9 cellular contexts compared by ENCODE assay signal in the genomic region with DNA sequence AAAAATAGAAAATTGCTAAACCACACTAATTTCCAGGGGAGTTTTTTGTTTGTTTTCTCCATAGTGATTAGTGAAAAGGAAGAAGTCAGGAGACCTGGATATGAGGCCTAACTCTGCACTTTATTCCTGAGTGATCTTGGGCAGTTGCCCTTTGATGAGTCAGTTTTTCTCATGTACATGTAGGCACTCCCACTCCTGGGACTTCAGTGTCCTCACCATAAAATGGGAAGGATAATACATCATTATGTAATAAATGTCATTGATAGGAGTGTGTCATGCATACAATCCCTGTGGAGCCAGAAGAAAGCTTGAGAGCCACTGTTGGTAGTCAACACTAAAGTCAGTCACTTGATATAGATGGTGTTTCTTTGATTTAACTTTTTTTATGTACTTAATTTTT. TPM values are rescaled to one million over a fixed set of nuclear protein-coding genes. Genes with fewer than 3 reads are reported as not detected.
DNase-seq lines count a peak whose midpoint lies in the region; ATAC-seq and TF ChIP-seq lines count a peak whose summit lies in the region.
"Had no signal": no experiment of that assay in that cellular context is flagged by ENCODE, and none has a peak within 500 bp of the region (broad histone marks: within the 10 kb centered on the region; RNA-seq: fewer than 3 reads in every experiment).

No MANE protein-coding gene starts in this region.

- no peak for TF ChIP-seq EP300 in transverse colon (IDR thresholded peaks at IDR 0.05; ENCODE audit: low read depth)

- TF ChIP-seq CTCF in hepatocyte (IDR thresholded peaks at IDR 0.05; ENCODE audit: poor library complexity) (no peak), transverse colon (IDR thresholded peaks at IDR 0.05) (no peak)

- H3K4me3 ChIP-seq in hepatocyte (no peak overlapping the region), transverse colon (no peak overlapping the region)
- H3K4me3 ChIP-seq: SJCRH30 had no signal

- H3K4me1 ChIP-seq in hepatocyte (ENCODE audit: insufficient read depth) (peaks cover 4% of the 10 kb centered on the region), transverse colon (peaks cover 8 to 42% (median 17%) of the 10 kb centered on the region in 4 donors)

- DNase-seq in HT-29 (ENCODE audit: low spot score) (peak; percentile 32), amniotic epithelial cell (ENCODE audit: low read depth) (peak; percentile 90), hepatocyte (ENCODE audit: low spot score) (peak; percentile 78), transverse colon (peak; percentile 44), NCI-H345 treated with DMSO at 0.1 percent for 48 hours (lab: John Stamatoyannopoulos, UW; ENCODE audit: unreplicated experiment) (no peak)
- DNase-seq: activated naive CD4-positive, alpha-beta T cell treated with Interleukin-2 at 50 U/mL for 16 hours; SJCRH30 had no signal

- H3K9me3 ChIP-seq in hepatocyte (ENCODE audit: low read depth) (no peaks in the 10 kb centered on the region), transverse colon (no peaks in the 10 kb centered on the region)
- H3K9me3 ChIP-seq: SJCRH30 had no signal

- TF ChIP-seq POLR2A in transverse colon (IDR thresholded peaks at IDR 0.05): no peak

- ATAC-seq in HG03025 (IDR thresholded peaks at IDR 0.05; ENCODE audit: low FRiP score, unreplicated experiment) (no peak), GM19397 (IDR thresholded peaks at IDR 0.05; ENCODE audit: unreplicated experiment) (no peak)

- intact Hi-C loops in transverse colon (cut with DNase I; ENCODE audit: low total_unique reads): no loop called here

- in situ Hi-C loops in transverse colon (cut with MboI; ENCODE audit: low pct_ligation_motif_present in 1 of 4, low pct_unique_long_range_greater_than_20kb in 1 of 4, low sequenced_read_pairs in 3 of 4): no loop called here

- H3K9me2 ChIP-seq in hepatocyte (replicated peaks; ENCODE audit: insufficient read depth): no peaks in the 10 kb centered on the region

- H3K4me2 ChIP-seq in hepatocyte: no peak overlapping the region

- H3K79me2 ChIP-seq in hepatocyte: peaks cover 85% of the 10 kb centered on the region

- H3K27ac ChIP-seq in hepatocyte: peak overlapping the region; percentile 65
- H3K27ac ChIP-seq in transverse colon: peak overlapping the region; percentile 40 to 73 (median 64)
- H3K27ac ChIP-seq: SJCRH30 had no signal

- H3K36me3 ChIP-seq in hepatocyte (replicated peaks; ENCODE audit: insufficient read depth, low read depth) (peaks cover 2% of the 10 kb centered on the region), transverse colon (peaks cover 0 to 6% (median 3%) of the 10 kb centered on the region in 4 donors)
- H3K36me3 ChIP-seq: SJCRH30 had no signal

- H4K20me1 ChIP-seq in hepatocyte (ENCODE audit: insufficient read depth, poor library complexity, severe bottlenecking): peaks cover 28% of the 10 kb centered on the region

- H3K27me3 ChIP-seq in hepatocyte (no peaks in the 10 kb centered on the region), transverse colon (no peaks in the 10 kb centered on the region)
- H3K27me3 ChIP-seq: SJCRH30 had no signal

- H2AFZ ChIP-seq in hepatocyte: no peak overlapping the region

RNA-seq across cellular contexts. Expression of a gene that starts 32.5 kb away (rescaled TPM):
- 8.1 and 9.8 TPM in 2 replicates for total RNA-seq in HT-29 (2014; rRNA removed; shearing (Covaris generic))
- total RNA-seq in hepatocyte (10.3 and 12.6 TPM in 2 replicates), transverse colon (10 to 100 TPM; 20.5 to 29.5 (median 25.3) TPM)
- 23.8 and 24.2 TPM in 2 replicates for polyA plus RNA-seq in hepatocyte

RNA-seq across cellular contexts. Expression of a gene that starts 36.1 kb away (rescaled TPM):
- total RNA-seq in HT-29 (2014; rRNA removed; shearing (Covaris generic)): 36.2 and 39.8 TPM in 2 replicates
- total RNA-seq in hepatocyte: 5.8 and 8.6 TPM in 2 replicates
- 5.1 and 7.5 TPM in 2 replicates for polyA plus RNA-seq in hepatocyte
- total RNA-seq in transverse colon: 1 to 10 TPM in 3 of 4 donors, not detected in 1; 1.6 to 3.2 (median 2.4) TPM

RNA-seq across cellular contexts. Expression of a gene that starts 57.4 kb away (rescaled TPM):
- 40.0 and 44.5 TPM in 2 replicates for total RNA-seq in HT-29 (2014; rRNA removed; shearing (Covaris generic))
- total RNA-seq in hepatocyte (19.2 and 30.0 TPM in 2 replicates), transverse colon (100 to 1,000 TPM in 1 of 4 donors, 10 to 100 TPM in 3; 23.5 to 110 (median 49.1) TPM)
- 33.1 and 34.4 TPM in 2 replicates for polyA plus RNA-seq in hepatocyte
